ENCODE assay signal across 9 cellular contexts in genomic region chr7:45919947-45920542, GRCh38. TPM values are rescaled to one million over a fixed set of nuclear protein-coding genes. Genes with fewer than 3 reads are reported as not detected.
DNase-seq lines count a peak whose midpoint lies in the region; ATAC-seq, FAIRE-seq and TF ChIP-seq lines count a peak whose summit lies in the region.
"Had no signal": no experiment of that assay in that cellular context is flagged by ENCODE, and none has a peak within 500 bp of the region (broad histone marks: within the 10 kb centered on the region; RNA-seq: fewer than 3 reads in every experiment).

No MANE protein-coding gene starts in this region.

- H3K4me3 ChIP-seq in CD8-positive, alpha-beta T cell (ENCODE audit: low read depth, low read length), result peak overlapping the region; percentile 13
- peak overlapping the region; percentile 40 to 62 (median 49) for H3K4me3 ChIP-seq in Peyer's patch
- peak overlapping the region; percentile 35 for H3K4me3 ChIP-seq in fibroblast of mammary gland (ENCODE audit: control insufficient read depth, low read depth, low read length)
- H3K4me3 ChIP-seq in ovary, result peak overlapping the region; percentile 78

- TF ChIP-seq EP300 in ovary (IDR thresholded peaks at IDR 0.05), result no peak

- no peaks in the 10 kb centered on the region for H3K9me3 Mint-ChIP-seq in CD8-positive, alpha-beta T cell
- H3K9me3 Mint-ChIP-seq: activated B cell treated with CpG ODN at 0.5 μM for 24 hours had no signal

- H3K27ac ChIP-seq in CD8-positive, alpha-beta T cell (ENCODE audit: low read depth, low read length), result peak overlapping the region; percentile 22
- peak overlapping the region in 2 of 4 donors; percentile 61 to 67 for H3K27ac ChIP-seq in Peyer's patch
- no peak overlapping the region for H3K27ac ChIP-seq in ovary

- CTCF ChIA-PET in CD8-positive, alpha-beta T cell (lab: Charles Lee), result no interaction called here

- 2 to 4% (median 3%) methylated on average over 23 of the region's 23 CpGs for WGBS in ovary, 3 donors

- peaks cover 37% of the 10 kb centered on the region for H3K4me1 ChIP-seq in CD8-positive, alpha-beta T cell (ENCODE audit: insufficient read depth, low read length)
- H3K4me1 ChIP-seq in Peyer's patch (peaks cover 0 to 38% (median 4%) of the 10 kb centered on the region in 4 donors), ovary (ENCODE audit: insufficient read depth) (peaks cover 4% of the 10 kb centered on the region)

- no peak for DNase-seq in CD8-positive, alpha-beta T cell
- no peak for DNase-seq in Peyer's patch
- no peak for DNase-seq in fibroblast of mammary gland (ENCODE audit: low read depth)
- no peak for DNase-seq in ovary
- DNase-seq in stimulated activated CD8-positive, alpha-beta memory T cell treated with anti-CD3 and anti-CD28 coated beads, Interleukin-4, amount 100 ng/mL, for 48 hours, result no peak
- no peak for DNase-seq in GM19239 (ENCODE audit: insufficient read length, low spot score)
- DNase-seq in NCI-H2171 treated with DMSO at 0.1 percent for 48 hours (lab: John Stamatoyannopoulos, UW), result no peak
- DNase-seq: activated B cell treated with CpG ODN at 0.5 μM for 24 hours had no signal

- no peaks in the 10 kb centered on the region for H3K36me3 ChIP-seq in CD8-positive, alpha-beta T cell (ENCODE audit: insufficient read depth, low read length)
- H3K36me3 ChIP-seq in Peyer's patch (no peaks in the 10 kb centered on the region), ovary (no peaks in the 10 kb centered on the region)

- H3K9me3 ChIP-seq in CD8-positive, alpha-beta T cell (ENCODE audit: low read length), result no peaks in the 10 kb centered on the region
- no peaks in the 10 kb centered on the region for H3K9me3 ChIP-seq in Peyer's patch
- H3K9me3 ChIP-seq in ovary, result no peaks in the 10 kb centered on the region

- TF ChIP-seq POLR2A in Peyer's patch (IDR thresholded peaks at IDR 0.05) (no peak), ovary (IDR thresholded peaks at IDR 0.05) (no peak)

- H3K27ac Mint-ChIP-seq in CD8-positive, alpha-beta T cell, result no peak overlapping the region
- H3K27ac Mint-ChIP-seq: activated B cell treated with CpG ODN at 0.5 μM for 24 hours had no signal

- H3K36me3 Mint-ChIP-seq in CD8-positive, alpha-beta T cell, result no peaks in the 10 kb centered on the region

- peaks cover 68% of the 10 kb centered on the region for H3K27me3 Mint-ChIP-seq in CD8-positive, alpha-beta T cell (ENCODE audit: low read depth)

- FAIRE-seq in GM19239 (lab: Jason Lieb, UNC), result no peak

- TF ChIP-seq CTCF in CD8-positive, alpha-beta T cell (IDR thresholded peaks at IDR 0.05), result no peak
- no peak for TF ChIP-seq CTCF in Peyer's patch (IDR thresholded peaks at IDR 0.05)
- TF ChIP-seq CTCF in fibroblast of mammary gland (conservative IDR thresholded peaks at IDR 0.05; ENCODE audit: control insufficient read depth, insufficient read depth, low read depth, low read length), result no peak
- TF ChIP-seq CTCF in ovary (IDR thresholded peaks at IDR 0.05), result no peak

- POLR2A ChIA-PET in CD8-positive, alpha-beta T cell (lab: Charles Lee), result no interaction called here

- no peak for ATAC-seq in CD8-positive, alpha-beta T cell
- ATAC-seq in GM18511 (IDR thresholded peaks at IDR 0.05; ENCODE audit: unreplicated experiment), result no peak

- peaks cover 20% of the 10 kb centered on the region for H3K4me1 Mint-ChIP-seq in CD8-positive, alpha-beta T cell (ENCODE audit: low read depth)

- intact Hi-C loops in CD8-positive, alpha-beta T cell (cut with DNase I, micrococcal nuclease), result loop anchor here in 1 of 2 experiments (5.0 to 10.0 kb wide), 2 partner anchors 1262 to 1335 kb away; no protein-coding TSS in a partner anchor
- intact Hi-C loops in ovary (cut with DNase I), result loop anchor here (2.0 to 10.0 kb wide), 8 partner anchors 425 to 1337 kb away; no protein-coding TSS in a partner anchor

- H3K4me3 Mint-ChIP-seq in CD8-positive, alpha-beta T cell, result peak overlapping the region; percentile 58
- H3K4me3 Mint-ChIP-seq: activated B cell treated with CpG ODN at 0.5 μM for 24 hours had no signal

- peaks cover 5% of the 10 kb centered on the region for H3K27me3 ChIP-seq in CD8-positive, alpha-beta T cell (ENCODE audit: insufficient read depth, low read length)
- H3K27me3 ChIP-seq in Peyer's patch (no peaks in the 10 kb centered on the region), ovary (no peaks in the 10 kb centered on the region)

RNA-seq across cellular contexts. Expression of gene IGFBP3, which starts 1.0 kb away (rescaled TPM):
- 1 to 10 TPM; 3.9 to 4.2 TPM for total RNA-seq in CD8-positive, alpha-beta T cell
- total RNA-seq in Peyer's patch (10 to 100 TPM; 14.4 to 82.2 (median 35.1) TPM), ovary (100 to 1,000 TPM in 6 of 7 donors, 10 to 100 TPM in 1; 51.6 to 648 (median 173) TPM)
- 100 to 1,000 TPM; 174 to 272 TPM for polyA plus RNA-seq in ovary
- total RNA-seq: activated B cell treated with CpG ODN at 0.5 μM for 24 hours had no signal

RNA-seq across cellular contexts. Expression of gene IGFBP1, which starts 31.8 kb away (rescaled TPM):
- total RNA-seq in CD8-positive, alpha-beta T cell, result not detected
- not detected for total RNA-seq in Peyer's patch
- total RNA-seq in ovary, result 100 to 1,000 TPM in 1 of 7 donors, 10 to 100 TPM in 1, 1 to 10 TPM in 4, not detected in 1; 1.1 to 197 (median 3.5) TPM
- 1 to 10 TPM; 3.5 to 5.4 TPM for polyA plus RNA-seq in ovary
- total RNA-seq: activated B cell treated with CpG ODN at 0.5 μM for 24 hours had no signal

RNA-seq across cellular contexts. Expression of gene CCDC201, which starts 47.2 kb away (rescaled TPM):
- not detected for total RNA-seq in CD8-positive, alpha-beta T cell
- total RNA-seq in Peyer's patch (not detected), ovary (not detected)
- under 1 TPM in 1 of 2 donors, not detected in 1; 0.15 TPM for polyA plus RNA-seq in ovary
- total RNA-seq: activated B cell treated with CpG ODN at 0.5 μM for 24 hours had no signal

Comparison
In these comparisons a context has a peak if more than half of its experiments do, and no peak if none do; other contexts are left out.
1. H3K4me3 ChIP-seq: peak in every context shown above with its lines; median percentile 78 in ovary; 49 in Peyer's patch; 35 in fibroblast of mammary gland; 13 in CD8-positive, alpha-beta T cell.